24 cellular contexts compared by ENCODE assay signal in the genomic region with DNA sequence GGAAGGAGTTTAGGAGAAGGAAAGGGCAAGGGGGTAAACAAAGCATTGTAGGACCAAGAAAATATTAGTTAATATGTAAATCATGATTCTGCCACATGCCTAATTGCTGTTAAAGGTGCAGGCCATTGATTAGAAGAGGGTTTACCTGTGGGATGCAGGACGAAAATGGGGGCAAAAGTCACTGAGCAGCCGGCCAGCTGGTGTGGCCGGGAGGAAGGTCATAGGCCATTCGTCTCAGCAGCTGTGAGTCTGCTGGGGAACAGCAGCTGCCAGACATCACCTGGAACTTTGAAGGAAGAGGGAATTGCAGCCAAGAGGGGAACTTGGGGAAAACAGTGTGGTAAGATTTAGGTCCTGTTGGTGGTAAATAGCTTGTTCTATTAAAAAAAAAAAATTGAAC.
"Had no signal": no experiment of that assay in that cellular context is flagged by ENCODE, and none has a peak within 500 bp of the region (broad histone marks: within the 10 kb centered on the region; RNA-seq: fewer than 3 reads in every experiment).

No MANE protein-coding gene starts in this region.

- H3K27me3 ChIP-seq: dorsolateral prefrontal cortex, heart left ventricle, left lung, pancreas, tibial artery, upper lobe of left lung, vagina had no signal

- H3K4me1 ChIP-seq: lower lobe of right lung, pancreas, tibial artery, upper lobe of left lung, vagina had no signal

- H3K27ac ChIP-seq: heart left ventricle, lower lobe of right lung, pancreas, tibial artery, upper lobe of left lung, vagina had no signal

- ATAC-seq: esophagus mucosa had no signal

- H3K36me3 Mint-ChIP-seq: memory B cell; mesothelial cell of epicardium; stimulated activated memory B cell treated with anti-CD40 and anti-IgM and Interleukin-4, amounts not matched to agents 10 μg/mL and 1 μg/mL and 100 μg/mL, for 72 hours had no signal

- H3K4me3 Mint-ChIP-seq: memory B cell; mesothelial cell of epicardium; nephron progenitor cell; stimulated activated memory B cell treated with anti-CD40 and anti-IgM and Interleukin-4, amounts not matched to agents 10 μg/mL and 1 μg/mL and 100 μg/mL, for 72 hours; stimulated activated naive CD8-positive, alpha-beta T cell treated with anti-CD3 and anti-CD28 coated beads, Interleukin-15, Interleukin-2, amounts not matched to agents 100 ng/mL and 50 ng/mL, for 24 hours had no signal

- H3K9me3 Mint-ChIP-seq: memory B cell; mesothelial cell of epicardium; nephron progenitor cell; stimulated activated memory B cell treated with anti-CD40 and anti-IgM and Interleukin-4, amounts not matched to agents 10 μg/mL and 1 μg/mL and 100 μg/mL, for 72 hours; stimulated activated naive CD8-positive, alpha-beta T cell treated with anti-CD3 and anti-CD28 coated beads, Interleukin-15, Interleukin-2, amounts not matched to agents 100 ng/mL and 50 ng/mL, for 24 hours had no signal

- DNase-seq: cortex of kidney; dorsolateral prefrontal cortex; effector memory CD4-positive, alpha-beta T cell; kidney glomerular epithelial cell; left lung; lower lobe of right lung; nephron progenitor cell; pancreas; right cardiac atrium; stimulated activated CD4-positive, alpha-beta T cell treated with anti-CD3 and anti-CD28 coated beads, Interleukin-1b, Interleukin-23, amount 100 ng/mL, for 48 hours; stimulated activated CD4-positive, alpha-beta T cell treated with anti-CD3 and anti-CD28 coated beads, Interleukin-4, amount 100 ng/mL, for 24 hours; tibial artery; upper lobe of left lung had no signal

- H3K4me3 ChIP-seq: dorsolateral prefrontal cortex, heart left ventricle, left lung, lower lobe of right lung, pancreas, tibial artery, upper lobe of left lung, vagina had no signal

- H3K9me3 ChIP-seq: heart left ventricle, left lung, lower lobe of right lung, pancreas, tibial artery, upper lobe of left lung, vagina had no signal

- H3K27me3 Mint-ChIP-seq: progenitor cell of endocrine pancreas had no signal

- H3K36me3 ChIP-seq: heart left ventricle, lower lobe of right lung, pancreas, tibial artery, vagina had no signal

- H3K4me1 Mint-ChIP-seq: memory B cell; mesothelial cell of epicardium; stimulated activated memory B cell treated with anti-CD40 and anti-IgM and Interleukin-4, amounts not matched to agents 10 μg/mL and 1 μg/mL and 100 μg/mL, for 72 hours had no signal

- FAIRE-seq: endometrium, frontal cortex, islet of Langerhans, pancreas had no signal

- H3K27ac Mint-ChIP-seq: memory B cell; mesothelial cell of epicardium; nephron progenitor cell; progenitor cell of endocrine pancreas; stimulated activated memory B cell treated with anti-CD40 and anti-IgM and Interleukin-4, amounts not matched to agents 10 μg/mL and 1 μg/mL and 100 μg/mL, for 72 hours; stimulated activated naive CD8-positive, alpha-beta T cell treated with anti-CD3 and anti-CD28 coated beads, Interleukin-15, Interleukin-2, amounts not matched to agents 100 ng/mL and 50 ng/mL, for 24 hours had no signal
